In the genomic region with DNA sequence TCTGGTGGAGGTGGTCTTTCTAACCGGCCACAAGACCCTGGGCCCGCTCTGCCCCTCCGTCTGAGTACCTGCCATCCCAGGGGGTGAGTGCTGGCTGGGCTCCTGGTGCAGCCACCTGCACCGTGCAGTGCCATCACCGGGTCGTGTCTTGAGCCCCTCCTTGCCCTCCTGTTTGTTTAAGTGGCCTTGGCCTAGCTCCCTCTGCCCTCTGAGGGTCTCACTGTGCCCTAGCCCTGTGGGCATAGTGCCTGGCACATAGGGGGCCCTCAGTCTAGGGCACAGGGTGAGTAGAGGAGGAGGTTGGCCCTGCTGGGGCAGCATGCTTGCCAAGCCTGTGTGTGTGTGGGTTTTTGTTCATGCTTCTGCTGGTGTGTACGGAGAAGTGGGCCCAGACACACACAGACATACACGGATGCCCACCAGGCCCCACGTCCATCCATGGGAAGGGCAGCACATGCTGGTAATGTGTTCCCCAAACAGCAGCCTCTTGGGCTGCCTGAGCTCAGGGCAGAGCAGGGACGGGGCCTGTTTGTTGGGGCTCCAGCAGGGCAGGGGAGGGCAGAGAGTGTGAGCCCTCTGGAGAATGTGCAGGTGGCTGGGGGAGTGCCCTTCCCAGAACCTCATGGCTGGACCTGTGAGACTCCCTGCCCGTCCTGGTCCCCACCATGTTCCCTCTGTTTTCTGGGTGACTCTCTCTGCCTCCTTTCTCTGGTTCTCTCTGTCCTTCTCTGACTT, we compare ENCODE assay signal across 16 cellular contexts.
DNase-seq lines count a peak whose midpoint lies in the region; ATAC-seq and TF ChIP-seq lines count a peak whose summit lies in the region.
"Had no signal": no experiment of that assay in that cellular context is flagged by ENCODE, and none has a peak within 500 bp of the region (broad histone marks: within the 10 kb centered on the region; RNA-seq: fewer than 3 reads in every experiment).

No MANE protein-coding gene starts in this region.

- H3K27me3 Mint-ChIP-seq in stimulated activated naive CD8-positive, alpha-beta T cell treated with anti-CD3 and anti-CD28 coated beads, Interleukin-15, amount 100 ng/mL, for 72 hours = no peaks in the 10 kb centered on the region
- H3K27me3 Mint-ChIP-seq in activated CD4-positive, alpha-beta T cell treated with anti-CD3 and anti-CD28 coated beads for 36 hours = no peaks in the 10 kb centered on the region
- H3K27me3 Mint-ChIP-seq in effector memory CD8-positive, alpha-beta T cell = peaks cover 0 to 9% of the 10 kb centered on the region in 2 donors

- no peak overlapping the region for H3K27ac ChIP-seq in lower lobe of right lung
- H3K27ac ChIP-seq in sigmoid colon = no peak overlapping the region
- no peak overlapping the region for H3K27ac ChIP-seq in WERI-Rb-1
- H3K27ac ChIP-seq: GM23248, KMS-11 had no signal

- no peaks in the 10 kb centered on the region for H3K4me1 ChIP-seq in lower lobe of right lung
- peaks cover 0 to 46% (median 34%) of the 10 kb centered on the region in 4 donors for H3K4me1 ChIP-seq in sigmoid colon

- intact Hi-C loops in lower lobe of right lung (cut with DNase I) = no loop called here
- intact Hi-C loops in sigmoid colon (cut with DNase I) = no loop called here
- intact Hi-C loops in activated CD4-positive, alpha-beta T cell treated with anti-CD3 and anti-CD28 coated beads for 36 hours (cut with DNase I, micrococcal nuclease) = no loop called here

- H3K9me3 Mint-ChIP-seq in stimulated activated naive CD8-positive, alpha-beta T cell treated with anti-CD3 and anti-CD28 coated beads, Interleukin-15, amount 100 ng/mL, for 72 hours = no peaks in the 10 kb centered on the region
- H3K9me3 Mint-ChIP-seq in activated CD4-positive, alpha-beta T cell treated with anti-CD3 and anti-CD28 coated beads for 36 hours (ENCODE audit: low read depth) = no peaks in the 10 kb centered on the region
- H3K9me3 Mint-ChIP-seq in effector memory CD8-positive, alpha-beta T cell = no peaks in the 10 kb centered on the region

- TF ChIP-seq POLR2A in sigmoid colon (IDR thresholded peaks at IDR 0.05) = no peak

- no peak overlapping the region for H3K27ac Mint-ChIP-seq in stimulated activated naive CD8-positive, alpha-beta T cell treated with anti-CD3 and anti-CD28 coated beads, Interleukin-15, amount 100 ng/mL, for 72 hours
- H3K27ac Mint-ChIP-seq in activated CD4-positive, alpha-beta T cell treated with anti-CD3 and anti-CD28 coated beads for 36 hours = no peak overlapping the region
- no peak overlapping the region for H3K27ac Mint-ChIP-seq in effector memory CD8-positive, alpha-beta T cell

- H3K27me3 ChIP-seq in lower lobe of right lung (ENCODE audit: low read depth) (no peaks in the 10 kb centered on the region), sigmoid colon (no peaks in the 10 kb centered on the region), WERI-Rb-1 (ENCODE audit: insufficient read depth, low read depth, severe bottlenecking) (no peaks in the 10 kb centered on the region)

- 85 to 87% methylated on average over 11 of the region's 11 CpGs for WGBS in sigmoid colon, 2 donors

- H3K4me3 Mint-ChIP-seq in stimulated activated naive CD8-positive, alpha-beta T cell treated with anti-CD3 and anti-CD28 coated beads, Interleukin-15, amount 100 ng/mL, for 72 hours = no peak overlapping the region
- no peak overlapping the region for H3K4me3 Mint-ChIP-seq in activated CD4-positive, alpha-beta T cell treated with anti-CD3 and anti-CD28 coated beads for 36 hours
- H3K4me3 Mint-ChIP-seq in effector memory CD8-positive, alpha-beta T cell = no peak overlapping the region

- no peaks in the 10 kb centered on the region for H3K4me1 Mint-ChIP-seq in stimulated activated naive CD8-positive, alpha-beta T cell treated with anti-CD3 and anti-CD28 coated beads, Interleukin-15, amount 100 ng/mL, for 72 hours
- no peaks in the 10 kb centered on the region for H3K4me1 Mint-ChIP-seq in activated CD4-positive, alpha-beta T cell treated with anti-CD3 and anti-CD28 coated beads for 36 hours
- H3K4me1 Mint-ChIP-seq in effector memory CD8-positive, alpha-beta T cell (ENCODE audit: low read depth in 2 of 2) = peaks cover 0 to 1% of the 10 kb centered on the region in 2 donors

- TF ChIP-seq CTCF in lower lobe of right lung (IDR thresholded peaks at IDR 0.05) (no peak), sigmoid colon (IDR thresholded peaks at IDR 0.05) (no peak), WERI-Rb-1 (IDR thresholded peaks at IDR 0.05; ENCODE audit: low read depth, low read length) (no peak)

- no peaks in the 10 kb centered on the region for H3K36me3 ChIP-seq in lower lobe of right lung
- no peaks in the 10 kb centered on the region for H3K36me3 ChIP-seq in sigmoid colon
- no peaks in the 10 kb centered on the region for H3K36me3 ChIP-seq in WERI-Rb-1

- CTCF ChIA-PET in activated CD4-positive, alpha-beta T cell treated with anti-CD3 and anti-CD28 coated beads for 36 hours (lab: Charles Lee) = no interaction called here

- H3K36me3 Mint-ChIP-seq in activated CD4-positive, alpha-beta T cell treated with anti-CD3 and anti-CD28 coated beads for 36 hours (ENCODE audit: low read depth) = no peaks in the 10 kb centered on the region
- no peaks in the 10 kb centered on the region for H3K36me3 Mint-ChIP-seq in effector memory CD8-positive, alpha-beta T cell (ENCODE audit: insufficient read depth)

- H3K9me3 ChIP-seq in lower lobe of right lung (no peaks in the 10 kb centered on the region), sigmoid colon (no peaks in the 10 kb centered on the region), WERI-Rb-1 (ENCODE audit: severe bottlenecking) (no peaks in the 10 kb centered on the region)
- H3K9me3 ChIP-seq: A549 had no signal

- peak; percentile 24 for ATAC-seq in stimulated activated naive CD8-positive, alpha-beta T cell treated with anti-CD3 and anti-CD28 coated beads, Interleukin-15, amount 100 ng/mL, for 72 hours
- ATAC-seq in stimulated activated naive CD8-positive, alpha-beta T cell treated with anti-CD3 and anti-CD28 coated beads, Interleukin-15, Interleukin-2, amounts not matched to agents 100 U/mL and 50 U/mL, for 24 hours = no peak
- no peak for ATAC-seq in lower lobe of right lung
- no peak for ATAC-seq in activated CD4-positive, alpha-beta T cell treated with anti-CD3 and anti-CD28 coated beads for 36 hours
- ATAC-seq in effector memory CD8-positive, alpha-beta T cell (replicated peaks) = no peak
- ATAC-seq: A549, GM12878 had no signal

- no peak for TF ChIP-seq EP300 in sigmoid colon (IDR thresholded peaks at IDR 0.05)

- no peak for DNase-seq in stimulated activated naive CD8-positive, alpha-beta T cell treated with anti-CD3 and anti-CD28 coated beads, Interleukin-15, amount 100 ng/mL, for 72 hours
- no peak for DNase-seq in stimulated activated naive CD8-positive, alpha-beta T cell treated with anti-CD3 and anti-CD28 coated beads, Interleukin-15, Interleukin-2, amounts not matched to agents 100 U/mL and 50 U/mL, for 24 hours
- peak; percentile 35 for DNase-seq in lower lobe of right lung
- DNase-seq in sigmoid colon = peak; percentile 58
- no peak for DNase-seq in activated CD4-positive, alpha-beta T cell treated with anti-CD3 and anti-CD28 coated beads for 36 hours
- DNase-seq in WERI-Rb-1 = no peak
- DNase-seq in effector memory CD8-positive, alpha-beta T cell = no peak
- DNase-seq: DND-41; GM23248; NCI-H1436; NCI-H2029; NCI-H2171; NK-92 treated with Interleukin-12 subunit alpha and Interleukin-12 subunit beta, amount 100 ng/mL, for 24 hours had no signal

- H3K4me3 ChIP-seq in lower lobe of right lung = no peak overlapping the region
- no peak overlapping the region for H3K4me3 ChIP-seq in sigmoid colon
- H3K4me3 ChIP-seq in WERI-Rb-1 (ENCODE audit: low read depth, low read length) = no peak overlapping the region
- H3K4me3 ChIP-seq: A549, GM12878, GM23248 had no signal

- POLR2A ChIA-PET in activated CD4-positive, alpha-beta T cell treated with anti-CD3 and anti-CD28 coated beads for 36 hours (lab: Charles Lee) = no interaction called here

Comparison
In these comparisons a context has a peak if more than half of its experiments do, and no peak if none do; other contexts are left out.
1. DNase-seq: peak in lower lobe of right lung (single experiment) and sigmoid colon (single experiment); none in stimulated activated naive CD8-positive, alpha-beta T cell treated with anti-CD3 and anti-CD28 coated beads, Interleukin-15, amount 100 ng/mL, for 72 hours (0 of 2), stimulated activated naive CD8-positive, alpha-beta T cell treated with anti-CD3 and anti-CD28 coated beads, Interleukin-15, Interleukin-2, amounts not matched to agents 100 U/mL and 50 U/mL, for 24 hours (single experiment), activated CD4-positive, alpha-beta T cell treated with anti-CD3 and anti-CD28 coated beads for 36 hours (single experiment), WERI-Rb-1 (single experiment) and effector memory CD8-positive, alpha-beta T cell (0 of 3).